ENCODE assay signal across 1 cellular context in the genomic region with DNA sequence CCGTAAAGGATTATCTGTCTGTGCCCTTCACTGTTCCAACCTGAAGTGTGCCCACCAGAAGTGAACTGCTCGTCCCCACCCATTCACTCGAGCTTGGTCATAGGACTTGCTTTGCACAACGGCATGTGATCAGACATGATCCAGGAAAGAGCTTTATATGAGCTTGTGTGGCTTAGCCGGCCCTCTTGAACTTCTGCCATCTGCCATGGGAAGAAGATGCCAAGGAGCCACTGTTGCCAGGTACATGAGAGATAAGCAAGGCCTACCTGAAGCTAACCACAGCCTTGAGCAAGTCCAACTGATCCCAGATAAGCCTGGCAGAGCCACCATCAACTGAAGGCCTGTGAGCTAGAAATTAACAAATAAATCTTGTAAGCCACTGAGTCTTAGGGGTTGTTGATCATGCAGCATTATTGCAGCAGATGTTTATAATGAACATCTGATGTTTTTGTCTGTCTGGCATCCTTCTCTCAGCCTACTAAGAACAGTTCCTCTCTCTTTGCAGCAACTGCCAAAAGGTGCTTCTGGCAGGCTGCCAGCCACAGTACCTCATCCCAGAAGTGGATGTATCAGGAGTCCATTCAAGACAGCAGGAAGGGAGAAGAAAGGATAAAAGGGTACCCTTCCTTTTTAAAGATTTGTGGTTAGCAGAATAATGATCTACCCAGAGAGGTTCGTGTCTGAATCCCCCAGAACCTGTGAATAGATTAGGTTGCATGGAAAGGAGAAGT.
TF ChIP-seq lines count a peak whose summit lies in the region.

No MANE protein-coding gene starts in this region.

TF ChIP-seq in K562, 482 proteins besides CTCF, POLR2A, EP300 and RAD21:
- TF ChIP-seq MTA1 (IDR thresholded peaks at IDR 0.05; ENCODE audit: borderline replicate concordance): no peak
- TF ChIP-seq NFIX (CRISPR knock-in tag; IDR thresholded peaks at IDR 0.05; ENCODE audit: low read depth): peak; percentile 73
- peak; percentile 78 for TF ChIP-seq NFIC (IDR thresholded peaks at IDR 0.05)
